In the genomic region with DNA sequence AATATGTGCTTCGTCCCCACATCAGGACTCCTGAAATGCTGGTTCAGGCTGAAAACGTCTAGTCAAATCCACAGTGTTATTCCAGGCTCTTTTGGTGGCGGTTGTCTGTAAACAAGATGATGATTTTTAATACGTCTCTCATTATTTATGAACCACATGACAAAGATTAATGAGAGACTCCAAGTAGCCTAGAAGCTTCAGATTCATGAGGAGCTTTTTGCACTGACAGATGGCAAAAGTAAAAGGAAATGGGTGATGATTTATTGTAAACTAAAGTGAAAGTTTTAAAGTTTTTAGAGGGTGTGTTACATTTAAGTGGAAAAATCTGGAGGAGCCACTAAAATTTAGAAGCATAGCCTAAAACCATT, we compare ENCODE assay signal across 8 cellular contexts.
DNase-seq lines count a peak whose midpoint lies in the region; ATAC-seq and TF ChIP-seq lines count a peak whose summit lies in the region.

No MANE protein-coding gene starts in this region.

- H3K4me3 ChIP-seq in GM08714 (ENCODE audit: low read length) (peak overlapping the region; percentile 94), OCI-LY3 (ENCODE audit: low read length) (peak overlapping the region; percentile 80), esophagus muscularis mucosa (peak overlapping the region; percentile 42 to 55 (median 50))

- H3K27ac ChIP-seq in OCI-LY3 (ENCODE audit: low read length) (peak overlapping the region; percentile 17), esophagus muscularis mucosa (replicated peaks in 1 of 4) (peak overlapping the region; percentile 81 to 84 (median 82))

- H3K79me2 ChIP-seq in OCI-LY3 (ENCODE audit: low read length), result peaks cover 10% of the 10 kb centered on the region

- H3K27me3 ChIP-seq in OCI-LY3 (ENCODE audit: low read depth, low read length) (no peaks in the 10 kb centered on the region), esophagus muscularis mucosa (no peaks in the 10 kb centered on the region)

- H3K4me2 ChIP-seq in OCI-LY3 (ENCODE audit: low read length), result peak overlapping the region; percentile 95

- H3K9ac ChIP-seq in OCI-LY3 (ENCODE audit: low read length), result peak overlapping the region; percentile 69

- H3K4me1 ChIP-seq in OCI-LY3 (ENCODE audit: low read length) (peaks cover 34% of the 10 kb centered on the region), esophagus muscularis mucosa (peaks cover 24 to 51% (median 48%) of the 10 kb centered on the region in 4 donors)

- TF ChIP-seq CTCF in OCI-LY3 (IDR thresholded peaks at IDR 0.05; ENCODE audit: low read depth, low read length), result no peak
- no peak for TF ChIP-seq CTCF in esophagus muscularis mucosa (IDR thresholded peaks at IDR 0.05)

- 4% methylated on average over 4 of the region's 4 CpGs for WGBS in esophagus muscularis mucosa

- H4K20me1 ChIP-seq in OCI-LY3 (ENCODE audit: insufficient read depth, low read length), result peaks cover 6% of the 10 kb centered on the region; the same call in 1 of the 2 replicates

- peaks cover 10% of the 10 kb centered on the region for H3K36me3 ChIP-seq in OCI-LY3 (replicated peaks; ENCODE audit: low read depth, low read length)
- no peaks in the 10 kb centered on the region for H3K36me3 ChIP-seq in esophagus muscularis mucosa

- DNase-seq in esophagus muscularis mucosa (ENCODE audit: extremely low spot score) (no peak), pons (ENCODE audit: low spot score) (peak; percentile 34), nucleus accumbens (lab: John Stamatoyannopoulos, UW) (no peak)

- ATAC-seq in GM21786 (IDR thresholded peaks at IDR 0.05; ENCODE audit: unreplicated experiment) (no peak), GM19395 (IDR thresholded peaks at IDR 0.05; ENCODE audit: unreplicated experiment) (no peak), HG02610 (IDR thresholded peaks at IDR 0.05; ENCODE audit: unreplicated experiment) (no peak)

- intact Hi-C loops in esophagus muscularis mucosa (cut with DNase I), result no loop called here

- no peak for TF ChIP-seq POLR2A in esophagus muscularis mucosa (IDR thresholded peaks at IDR 0.05; ENCODE audit: low read depth)

- H2AFZ ChIP-seq in OCI-LY3 (ENCODE audit: low read depth, low read length), result no peak overlapping the region

- peaks cover 7% of the 10 kb centered on the region; the same call in 1 of the 2 replicates for H3K9me3 ChIP-seq in OCI-LY3 (ENCODE audit: insufficient read depth, low read length)
- no peaks in the 10 kb centered on the region for H3K9me3 ChIP-seq in esophagus muscularis mucosa

- TF ChIP-seq EP300 in esophagus muscularis mucosa (IDR thresholded peaks at IDR 0.05), result no peak
